23 cellular contexts compared by ENCODE assay signal in genomic region chr17:44934745-44935105, GRCh38. TPM values are rescaled to one million over a fixed set of nuclear protein-coding genes. Genes with fewer than 3 reads are reported as not detected.
"Had no signal": no experiment of that assay in that cellular context is flagged by ENCODE, and none has a peak within 500 bp of the region (broad histone marks: within the 10 kb centered on the region; RNA-seq: fewer than 3 reads in every experiment).

No MANE protein-coding gene starts in this region.

- H3K9me3 Mint-ChIP-seq: dendritic cell treated with granulocyte-macrophage colony-stimulating factor and Interleukin-4, amounts not matched to agents 40 ng/mL and 50 ng/mL, for 4 days; effector memory CD8-positive, alpha-beta T cell; naive thymus-derived CD4-positive, alpha-beta T cell; stimulated activated naive CD8-positive, alpha-beta T cell treated with anti-CD3 and anti-CD28 coated beads, Interleukin-15, amount 100 ng/mL, for 72 hours had no signal

- FAIRE-seq: endothelial cell of umbilical vein had no signal

- ATAC-seq: effector memory CD8-positive, alpha-beta T cell; left colon; left ventricle myocardium superior; naive thymus-derived CD4-positive, alpha-beta T cell; psoas muscle had no signal

- H3K27me3 Mint-ChIP-seq: dendritic cell treated with granulocyte-macrophage colony-stimulating factor and Interleukin-4, amounts not matched to agents 40 ng/mL and 50 ng/mL, for 4 days; effector memory CD8-positive, alpha-beta T cell; naive thymus-derived CD4-positive, alpha-beta T cell; stimulated activated naive B cell treated with anti-CD40 and anti-IgM and Interleukin-4, amounts not matched to agents 10 μg/mL and 1 μg/mL and 100 μg/mL, for 72 hours; stimulated activated naive CD8-positive, alpha-beta T cell treated with anti-CD3 and anti-CD28 coated beads, Interleukin-15, amount 100 ng/mL, for 72 hours had no signal

- H3K27me3 ChIP-seq: hepatocyte, right lobe of liver, testis, tibial nerve had no signal

- H3K4me1 Mint-ChIP-seq: nephron progenitor cell; stimulated activated naive B cell treated with anti-CD40 and anti-IgM and Interleukin-4, amounts not matched to agents 10 μg/mL and 1 μg/mL and 100 μg/mL, for 72 hours; stimulated activated naive CD8-positive, alpha-beta T cell treated with anti-CD3 and anti-CD28 coated beads, Interleukin-15, amount 100 ng/mL, for 72 hours had no signal

- H3K4me3 ChIP-seq: hepatocyte, psoas muscle, right lobe of liver, testis, tibial nerve had no signal

- DNase-seq: effector memory CD8-positive, alpha-beta T cell; foreskin melanocyte; left ventricle myocardium superior; mesendoderm; naive thymus-derived CD4-positive, alpha-beta T cell; nephron progenitor cell; psoas muscle; retina; stimulated activated CD4-positive, alpha-beta T cell treated with anti-CD3 and anti-CD28 coated beads, Interleukin-2, amount 100 ng/mL, for 24 hours; stimulated activated CD4-positive, alpha-beta T cell treated with anti-CD3 and anti-CD28 coated beads, Interleukin-4, amount 100 ng/mL, for 4 hours; stimulated activated naive B cell treated with anti-CD40 and anti-IgM and Interleukin-4, amounts not matched to agents 10 μg/mL and 1 μg/mL and 100 μg/mL, for 72 hours; stimulated activated naive CD8-positive, alpha-beta T cell treated with anti-CD3 and anti-CD28 coated beads, Interleukin-15, amount 100 ng/mL, for 72 hours; testis had no signal

- H3K4me2 ChIP-seq: hepatocyte had no signal

- H2AFZ ChIP-seq: hepatocyte had no signal

- H3K9me3 ChIP-seq: psoas muscle, right lobe of liver, testis had no signal

- H3K4me3 Mint-ChIP-seq: dendritic cell treated with granulocyte-macrophage colony-stimulating factor and Interleukin-4, amounts not matched to agents 40 ng/mL and 50 ng/mL, for 4 days; effector memory CD8-positive, alpha-beta T cell; naive thymus-derived CD4-positive, alpha-beta T cell; nephron progenitor cell; stimulated activated naive B cell treated with anti-CD40 and anti-IgM and Interleukin-4, amounts not matched to agents 10 μg/mL and 1 μg/mL and 100 μg/mL, for 72 hours; stimulated activated naive CD8-positive, alpha-beta T cell treated with anti-CD3 and anti-CD28 coated beads, Interleukin-15, amount 100 ng/mL, for 72 hours had no signal

- H3K36me3 Mint-ChIP-seq: stimulated activated naive B cell treated with anti-CD40 and anti-IgM and Interleukin-4, amounts not matched to agents 10 μg/mL and 1 μg/mL and 100 μg/mL, for 72 hours had no signal

- H3K4me1 ChIP-seq: psoas muscle, right lobe of liver, testis, tibial nerve had no signal

- H3K27ac ChIP-seq: hepatocyte, psoas muscle, right lobe of liver, testis, tibial nerve had no signal

- H3K27ac Mint-ChIP-seq: dendritic cell treated with granulocyte-macrophage colony-stimulating factor and Interleukin-4, amounts not matched to agents 40 ng/mL and 50 ng/mL, for 4 days; effector memory CD8-positive, alpha-beta T cell; naive thymus-derived CD4-positive, alpha-beta T cell; stimulated activated naive B cell treated with anti-CD40 and anti-IgM and Interleukin-4, amounts not matched to agents 10 μg/mL and 1 μg/mL and 100 μg/mL, for 72 hours; stimulated activated naive CD8-positive, alpha-beta T cell treated with anti-CD3 and anti-CD28 coated beads, Interleukin-15, amount 100 ng/mL, for 72 hours had no signal

- H3K36me3 ChIP-seq: right lobe of liver, tibial nerve had no signal

RNA-seq across cellular contexts. Expression of gene KIF18B, which starts 12.8 kb away (rescaled TPM):
- polyA plus RNA-seq: naive thymus-derived CD4-positive, alpha-beta T cell had no signal

RNA-seq across cellular contexts. Expression of gene GFAP, which starts 19.4 kb away (rescaled TPM):
- total RNA-seq: kidney epithelial cell; lung microvascular endothelial cell; naive thymus-derived CD4-positive, alpha-beta T cell had no signal
- polyA plus RNA-seq: hepatocyte had no signal

RNA-seq across cellular contexts. Expression of gene C1QL1, which starts 33.4 kb away (rescaled TPM):
- total RNA-seq: mononuclear cell, psoas muscle, subcutaneous adipose tissue had no signal
- polyA plus RNA-seq: naive thymus-derived CD4-positive, alpha-beta T cell had no signal
